ENCODE assay signal across 1 cellular context in the genomic region with DNA sequence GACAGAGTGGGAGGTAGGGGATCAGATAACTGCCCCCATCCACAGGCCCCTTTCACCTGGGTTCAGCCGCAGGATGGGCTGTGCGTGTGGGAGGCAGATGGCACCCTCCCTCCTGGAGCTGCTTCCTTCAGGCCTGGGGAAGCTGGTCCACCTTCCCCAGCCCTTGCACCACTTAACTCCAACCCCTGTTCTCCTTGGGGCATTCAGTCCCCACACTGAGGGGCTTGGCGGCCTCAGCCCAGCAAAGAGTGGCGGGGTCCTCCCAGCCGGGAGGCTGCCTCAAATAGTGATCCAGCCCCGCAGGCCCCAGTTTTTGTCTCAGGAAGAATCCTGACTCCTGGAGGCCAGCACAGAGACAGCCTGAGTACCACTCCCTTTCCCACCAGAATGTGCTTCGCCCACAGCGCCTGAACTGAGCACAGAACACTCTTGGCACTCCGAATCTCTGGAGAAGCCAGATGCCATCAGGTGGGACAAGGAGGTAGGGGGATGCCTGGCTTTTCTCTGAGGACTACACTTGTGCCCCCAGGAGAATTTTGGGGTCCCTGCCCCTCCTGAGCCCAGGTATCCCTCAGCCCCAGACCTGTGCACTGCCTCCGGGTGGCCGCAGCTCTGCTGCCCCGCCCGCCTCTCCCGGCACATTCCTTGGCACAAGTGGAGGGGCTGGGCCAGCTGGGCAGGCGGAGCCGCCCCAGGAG.
TF ChIP-seq lines count a peak whose summit lies in the region.

No MANE protein-coding gene starts in this region.

TF ChIP-seq in GM23338, 12 proteins besides CTCF, POLR2A, EP300 and RAD21 (continued from another document):
- TF ChIP-seq, protein P1, sequence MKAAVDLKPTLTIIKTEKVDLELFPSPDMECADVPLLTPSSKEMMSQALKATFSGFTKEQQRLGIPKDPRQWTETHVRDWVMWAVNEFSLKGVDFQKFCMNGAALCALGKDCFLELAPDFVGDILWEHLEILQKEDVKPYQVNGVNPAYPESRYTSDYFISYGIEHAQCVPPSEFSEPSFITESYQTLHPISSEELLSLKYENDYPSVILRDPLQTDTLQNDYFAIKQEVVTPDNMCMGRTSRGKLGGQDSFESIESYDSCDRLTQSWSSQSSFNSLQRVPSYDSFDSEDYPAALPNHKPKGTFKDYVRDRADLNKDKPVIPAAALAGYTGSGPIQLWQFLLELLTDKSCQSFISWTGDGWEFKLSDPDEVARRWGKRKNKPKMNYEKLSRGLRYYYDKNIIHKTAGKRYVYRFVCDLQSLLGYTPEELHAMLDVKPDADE (IDR thresholded peaks at IDR 0.05) = no peak
- TF ChIP-seq NANOG (IDR thresholded peaks at IDR 0.05; ENCODE audit: borderline replicate concordance) (no peak), EZH2 (IDR thresholded peaks at IDR 0.05; ENCODE audit: low read depth, unreplicated experiment) (no peak), ZNF331 (CRISPR knock-in tag; IDR thresholded peaks at IDR 0.05; ENCODE audit: low read depth) (no peak), POLR2AphosphoS5 (IDR thresholded peaks at IDR 0.05; ENCODE audit: low read depth) (no peak), JUNB (IDR thresholded peaks at IDR 0.05; ENCODE audit: unreplicated experiment) (no peak)
- TF ChIP-seq, protein P2, sequence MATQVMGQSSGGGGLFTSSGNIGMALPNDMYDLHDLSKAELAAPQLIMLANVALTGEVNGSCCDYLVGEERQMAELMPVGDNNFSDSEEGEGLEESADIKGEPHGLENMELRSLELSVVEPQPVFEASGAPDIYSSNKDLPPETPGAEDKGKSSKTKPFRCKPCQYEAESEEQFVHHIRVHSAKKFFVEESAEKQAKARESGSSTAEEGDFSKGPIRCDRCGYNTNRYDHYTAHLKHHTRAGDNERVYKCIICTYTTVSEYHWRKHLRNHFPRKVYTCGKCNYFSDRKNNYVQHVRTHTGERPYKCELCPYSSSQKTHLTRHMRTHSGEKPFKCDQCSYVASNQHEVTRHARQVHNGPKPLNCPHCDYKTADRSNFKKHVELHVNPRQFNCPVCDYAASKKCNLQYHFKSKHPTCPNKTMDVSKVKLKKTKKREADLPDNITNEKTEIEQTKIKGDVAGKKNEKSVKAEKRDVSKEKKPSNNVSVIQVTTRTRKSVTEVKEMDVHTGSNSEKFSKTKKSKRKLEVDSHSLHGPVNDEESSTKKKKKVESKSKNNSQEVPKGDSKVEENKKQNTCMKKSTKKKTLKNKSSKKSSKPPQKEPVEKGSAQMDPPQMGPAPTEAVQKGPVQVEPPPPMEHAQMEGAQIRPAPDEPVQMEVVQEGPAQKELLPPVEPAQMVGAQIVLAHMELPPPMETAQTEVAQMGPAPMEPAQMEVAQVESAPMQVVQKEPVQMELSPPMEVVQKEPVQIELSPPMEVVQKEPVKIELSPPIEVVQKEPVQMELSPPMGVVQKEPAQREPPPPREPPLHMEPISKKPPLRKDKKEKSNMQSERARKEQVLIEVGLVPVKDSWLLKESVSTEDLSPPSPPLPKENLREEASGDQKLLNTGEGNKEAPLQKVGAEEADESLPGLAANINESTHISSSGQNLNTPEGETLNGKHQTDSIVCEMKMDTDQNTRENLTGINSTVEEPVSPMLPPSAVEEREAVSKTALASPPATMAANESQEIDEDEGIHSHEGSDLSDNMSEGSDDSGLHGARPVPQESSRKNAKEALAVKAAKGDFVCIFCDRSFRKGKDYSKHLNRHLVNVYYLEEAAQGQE (IDR thresholded peaks at IDR 0.05; ENCODE audit: unreplicated experiment) = no peak
- TF ChIP-seq, protein P3, sequence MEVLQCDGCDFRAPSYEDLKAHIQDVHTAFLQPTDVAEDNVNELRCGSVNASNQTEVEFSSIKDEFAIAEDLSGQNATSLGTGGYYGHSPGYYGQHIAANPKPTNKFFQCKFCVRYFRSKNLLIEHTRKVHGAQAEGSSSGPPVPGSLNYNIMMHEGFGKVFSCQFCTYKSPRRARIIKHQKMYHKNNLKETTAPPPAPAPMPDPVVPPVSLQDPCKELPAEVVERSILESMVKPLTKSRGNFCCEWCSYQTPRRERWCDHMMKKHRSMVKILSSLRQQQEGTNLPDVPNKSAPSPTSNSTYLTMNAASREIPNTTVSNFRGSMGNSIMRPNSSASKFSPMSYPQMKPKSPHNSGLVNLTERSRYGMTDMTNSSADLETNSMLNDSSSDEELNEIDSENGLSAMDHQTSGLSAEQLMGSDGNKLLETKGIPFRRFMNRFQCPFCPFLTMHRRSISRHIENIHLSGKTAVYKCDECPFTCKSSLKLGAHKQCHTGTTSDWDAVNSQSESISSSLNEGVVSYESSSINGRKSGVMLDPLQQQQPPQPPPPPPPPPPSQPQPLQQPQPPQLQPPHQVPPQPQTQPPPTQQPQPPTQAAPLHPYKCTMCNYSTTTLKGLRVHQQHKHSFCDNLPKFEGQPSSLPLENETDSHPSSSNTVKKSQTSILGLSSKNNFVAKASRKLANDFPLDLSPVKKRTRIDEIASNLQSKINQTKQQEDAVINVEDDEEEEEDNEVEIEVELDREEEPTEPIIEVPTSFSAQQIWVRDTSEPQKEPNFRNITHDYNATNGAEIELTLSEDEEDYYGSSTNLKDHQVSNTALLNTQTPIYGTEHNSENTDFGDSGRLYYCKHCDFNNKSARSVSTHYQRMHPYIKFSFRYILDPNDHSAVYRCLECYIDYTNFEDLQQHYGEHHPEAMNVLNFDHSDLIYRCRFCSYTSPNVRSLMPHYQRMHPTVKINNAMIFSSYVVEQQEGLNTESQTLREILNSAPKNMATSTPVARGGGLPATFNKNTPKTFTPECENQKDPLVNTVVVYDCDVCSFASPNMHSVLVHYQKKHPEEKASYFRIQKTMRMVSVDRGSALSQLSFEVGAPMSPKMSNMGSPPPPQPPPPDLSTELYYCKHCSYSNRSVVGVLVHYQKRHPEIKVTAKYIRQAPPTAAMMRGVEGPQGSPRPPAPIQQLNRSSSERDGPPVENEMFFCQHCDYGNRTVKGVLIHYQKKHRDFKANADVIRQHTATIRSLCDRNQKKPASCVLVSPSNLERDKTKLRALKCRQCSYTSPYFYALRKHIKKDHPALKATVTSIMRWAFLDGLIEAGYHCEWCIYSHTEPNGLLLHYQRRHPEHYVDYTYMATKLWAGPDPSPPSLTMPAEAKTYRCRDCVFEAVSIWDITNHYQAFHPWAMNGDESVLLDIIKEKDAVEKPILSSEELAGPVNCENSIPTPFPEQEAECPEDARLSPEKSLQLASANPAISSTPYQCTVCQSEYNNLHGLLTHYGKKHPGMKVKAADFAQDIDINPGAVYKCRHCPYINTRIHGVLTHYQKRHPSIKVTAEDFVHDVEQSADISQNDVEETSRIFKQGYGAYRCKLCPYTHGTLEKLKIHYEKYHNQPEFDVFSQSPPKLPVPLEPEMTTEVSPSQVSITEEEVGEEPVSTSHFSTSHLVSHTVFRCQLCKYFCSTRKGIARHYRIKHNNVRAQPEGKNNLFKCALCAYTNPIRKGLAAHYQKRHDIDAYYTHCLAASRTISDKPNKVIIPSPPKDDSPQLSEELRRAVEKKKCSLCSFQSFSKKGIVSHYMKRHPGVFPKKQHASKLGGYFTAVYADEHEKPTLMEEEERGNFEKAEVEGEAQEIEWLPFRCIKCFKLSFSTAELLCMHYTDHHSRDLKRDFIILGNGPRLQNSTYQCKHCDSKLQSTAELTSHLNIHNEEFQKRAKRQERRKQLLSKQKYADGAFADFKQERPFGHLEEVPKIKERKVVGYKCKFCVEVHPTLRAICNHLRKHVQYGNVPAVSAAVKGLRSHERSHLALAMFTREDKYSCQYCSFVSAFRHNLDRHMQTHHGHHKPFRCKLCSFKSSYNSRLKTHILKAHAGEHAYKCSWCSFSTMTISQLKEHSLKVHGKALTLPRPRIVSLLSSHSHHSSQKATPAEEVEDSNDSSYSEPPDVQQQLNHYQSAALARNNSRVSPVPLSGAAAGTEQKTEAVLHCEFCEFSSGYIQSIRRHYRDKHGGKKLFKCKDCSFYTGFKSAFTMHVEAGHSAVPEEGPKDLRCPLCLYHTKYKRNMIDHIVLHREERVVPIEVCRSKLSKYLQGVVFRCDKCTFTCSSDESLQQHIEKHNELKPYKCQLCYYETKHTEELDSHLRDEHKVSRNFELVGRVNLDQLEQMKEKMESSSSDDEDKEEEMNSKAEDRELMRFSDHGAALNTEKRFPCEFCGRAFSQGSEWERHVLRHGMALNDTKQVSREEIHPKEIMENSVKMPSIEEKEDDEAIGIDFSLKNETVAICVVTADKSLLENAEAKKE (CRISPR knock-in tag; IDR thresholded peaks at IDR 0.05) = no peak
TF ChIP-seq in GM23338: peak in this region for 0.
